In genomic region chr1:235563513-235563912, GRCh38 we compare ENCODE assay signal across 22 cellular contexts.
"Had no signal": no experiment of that assay in that cellular context is flagged by ENCODE, and none has a peak within 500 bp of the region (broad histone marks: within the 10 kb centered on the region; RNA-seq: fewer than 3 reads in every experiment).

No MANE protein-coding gene starts in this region.

- H3K4me1 ChIP-seq: esophagus squamous epithelium, gastroesophageal sphincter, sigmoid colon, testis, tibial nerve, upper lobe of right lung, vagina had no signal

- ATAC-seq: effector memory CD8-positive, alpha-beta T cell; gastroesophageal sphincter; left lobe of liver; mucosa of descending colon; naive thymus-derived CD8-positive, alpha-beta T cell; stimulated activated naive B cell treated with anti-CD40 and anti-IgM and Interleukin-4, amounts not matched to agents 10 μg/mL and 1 μg/mL and 100 μg/mL, for 72 hours; stimulated activated naive CD8-positive, alpha-beta T cell treated with anti-CD3 and anti-CD28 coated beads, Interleukin-15, amount 100 ng/mL, for 72 hours; upper lobe of right lung had no signal

- H3K36me3 Mint-ChIP-seq: naive thymus-derived CD8-positive, alpha-beta T cell; stimulated activated naive B cell treated with anti-CD40 and anti-IgM and Interleukin-4, amounts not matched to agents 10 μg/mL and 1 μg/mL and 100 μg/mL, for 72 hours had no signal

- H3K27ac Mint-ChIP-seq: effector memory CD8-positive, alpha-beta T cell; naive thymus-derived CD8-positive, alpha-beta T cell; stimulated activated naive B cell treated with anti-CD40 and anti-IgM and Interleukin-4, amounts not matched to agents 10 μg/mL and 1 μg/mL and 100 μg/mL, for 72 hours had no signal

- H3K27me3 Mint-ChIP-seq: stimulated activated naive CD8-positive, alpha-beta T cell treated with anti-CD3 and anti-CD28 coated beads, Interleukin-15, amount 100 ng/mL, for 72 hours had no signal

- H3K4me3 Mint-ChIP-seq: effector memory CD8-positive, alpha-beta T cell; naive thymus-derived CD8-positive, alpha-beta T cell; stimulated activated naive B cell treated with anti-CD40 and anti-IgM and Interleukin-4, amounts not matched to agents 10 μg/mL and 1 μg/mL and 100 μg/mL, for 72 hours; stimulated activated naive CD8-positive, alpha-beta T cell treated with anti-CD3 and anti-CD28 coated beads, Interleukin-15, amount 100 ng/mL, for 72 hours had no signal

- H3K9me3 ChIP-seq: esophagus squamous epithelium, neutrophil, sigmoid colon, testis, upper lobe of right lung, vagina had no signal

- H3K27ac ChIP-seq: epithelial cell of prostate, esophagus squamous epithelium, gastroesophageal sphincter, neutrophil, sigmoid colon, skin epidermis, testis, tibial nerve, upper lobe of right lung, vagina had no signal

- DNase-seq: effector memory CD8-positive, alpha-beta T cell; esophagus squamous epithelium; foreskin fibroblast; glutamatergic neuron; islet precursor cell; mucosa of descending colon; naive thymus-derived CD8-positive, alpha-beta T cell; posterior cingulate gyrus; sigmoid colon; stimulated activated CD4-positive, alpha-beta T cell treated with anti-CD3 and anti-CD28 coated beads, Interleukin-2, amount 100 ng/mL, for 24 hours; stimulated activated CD4-positive, alpha-beta T cell treated with anti-CD3 and anti-CD28 coated beads, Interleukin-4, amount 100 ng/mL, for 4 hours; stimulated activated naive B cell treated with anti-CD40 and anti-IgM and Interleukin-4, amounts not matched to agents 10 μg/mL and 1 μg/mL and 100 μg/mL, for 72 hours; stimulated activated naive CD8-positive, alpha-beta T cell treated with anti-CD3 and anti-CD28 coated beads, Interleukin-15, amount 100 ng/mL, for 72 hours; testis; upper lobe of right lung had no signal

- H3K36me3 ChIP-seq: esophagus squamous epithelium, gastroesophageal sphincter, neutrophil, sigmoid colon, tibial nerve, upper lobe of right lung, vagina had no signal

- H3K27me3 ChIP-seq: esophagus squamous epithelium, gastroesophageal sphincter, neutrophil, sigmoid colon, testis, tibial nerve, upper lobe of right lung, vagina had no signal

- H3K9me3 Mint-ChIP-seq: effector memory CD8-positive, alpha-beta T cell; naive thymus-derived CD8-positive, alpha-beta T cell; stimulated activated naive B cell treated with anti-CD40 and anti-IgM and Interleukin-4, amounts not matched to agents 10 μg/mL and 1 μg/mL and 100 μg/mL, for 72 hours; stimulated activated naive CD8-positive, alpha-beta T cell treated with anti-CD3 and anti-CD28 coated beads, Interleukin-15, amount 100 ng/mL, for 72 hours had no signal

- H3K4me3 ChIP-seq: esophagus squamous epithelium, gastroesophageal sphincter, mucosa of descending colon, sigmoid colon, skin epidermis, testis, tibial nerve, upper lobe of right lung, vagina had no signal
